In genomic region chr1:35448344-35448801, GRCh38 we compare ENCODE assay signal across 8 cellular contexts.
DNase-seq lines count a peak whose midpoint lies in the region; ATAC-seq and TF ChIP-seq lines count a peak whose summit lies in the region.

No MANE protein-coding gene starts in this region.

- H3K4me1 Mint-ChIP-seq in dendritic cell treated with granulocyte-macrophage colony-stimulating factor and Interleukin-4, amounts not matched to agents 40 ng/mL and 50 ng/mL, for 4 days (ENCODE audit: low read depth): peaks cover 27% of the 10 kb centered on the region

- H3K9me3 Mint-ChIP-seq in dendritic cell treated with granulocyte-macrophage colony-stimulating factor and Interleukin-4, amounts not matched to agents 40 ng/mL and 50 ng/mL, for 4 days: no peaks in the 10 kb centered on the region

- H3K27me3 Mint-ChIP-seq in dendritic cell treated with granulocyte-macrophage colony-stimulating factor and Interleukin-4, amounts not matched to agents 40 ng/mL and 50 ng/mL, for 4 days: no peaks in the 10 kb centered on the region

- H3K27me3 ChIP-seq in mesenchymal stem cell (ENCODE audit: control insufficient read depth in 1 of 2, insufficient read depth in 1 of 2, low read length in 2 of 2): no peaks in the 10 kb centered on the region

- no peak overlapping the region for H3K4me2 ChIP-seq in mesenchymal stem cell (ENCODE audit: low read length, poor library complexity, severe bottlenecking)

- intact Hi-C loops in dendritic cell treated with granulocyte-macrophage colony-stimulating factor and Interleukin-4, amounts not matched to agents 40 ng/mL and 50 ng/mL, for 4 days (cut with micrococcal nuclease): no loop called here

- no peak overlapping the region for H2AK5ac ChIP-seq in mesenchymal stem cell (ENCODE audit: low read length, severe bottlenecking)

- H2BK5ac ChIP-seq in mesenchymal stem cell (ENCODE audit: low read depth, low read length, poor library complexity, severe bottlenecking): no peak overlapping the region

- H3K27ac ChIP-seq in mesenchymal stem cell (ENCODE audit: low read length, poor library complexity, severe bottlenecking): no peak overlapping the region

- no peak overlapping the region for H4K8ac ChIP-seq in mesenchymal stem cell (ENCODE audit: low read length)

- no peaks in the 10 kb centered on the region for H3K4me1 ChIP-seq in mesenchymal stem cell (ENCODE audit: control insufficient read depth, insufficient read depth, low read depth, low read length)

- H3K9ac ChIP-seq in mesenchymal stem cell (ENCODE audit: low read length): peak overlapping the region; percentile 89

- no peak for TF ChIP-seq CTCF in AG10803 (conservative IDR thresholded peaks at IDR 0.05; ENCODE audit: low read length)

- H2BK15ac ChIP-seq in mesenchymal stem cell (ENCODE audit: low read depth, poor library complexity, severe bottlenecking): no peak overlapping the region

- no peak overlapping the region for H3K14ac ChIP-seq in mesenchymal stem cell (ENCODE audit: low read length in 2 of 2)

- 63% methylated on average over 2 of the region's 3 CpGs for whole genome bisulfite sequencing in mesenchymal stem cell

- ATAC-seq in HG03025 (IDR thresholded peaks at IDR 0.05; ENCODE audit: low FRiP score, unreplicated experiment): no peak

- peaks cover 29 to 52% of the 10 kb centered on the region in 2 experiments for H3K36me3 ChIP-seq in mesenchymal stem cell (ENCODE audit: control insufficient read depth in 1 of 2, insufficient read depth in 2 of 2, low read depth in 1 of 2, low read length in 2 of 2)

- peaks cover 31% of the 10 kb centered on the region for H3K36me3 Mint-ChIP-seq in dendritic cell treated with granulocyte-macrophage colony-stimulating factor and Interleukin-4, amounts not matched to agents 40 ng/mL and 50 ng/mL, for 4 days (ENCODE audit: low read depth)

- no peak overlapping the region for H2BK120ac ChIP-seq in mesenchymal stem cell (ENCODE audit: low read depth, low read length)

- peak overlapping the region in 1 of 2 experiments; percentile 11 for H2BK12ac ChIP-seq in mesenchymal stem cell (ENCODE audit: low read length in 2 of 2)

- H3K18ac ChIP-seq in mesenchymal stem cell (ENCODE audit: low read depth in 1 of 2, low read length in 2 of 2): no peak overlapping the region

- no peak overlapping the region for H3K4me3 ChIP-seq in AG10803 (ENCODE audit: low read length)
- H3K4me3 ChIP-seq in mesenchymal stem cell (ENCODE audit: insufficient read depth in 1 of 2, low read depth in 1 of 2, low read length in 2 of 2): peak overlapping the region in 1 of 2 experiments; percentile 49

- H2AFZ ChIP-seq in mesenchymal stem cell (ENCODE audit: low read depth, low read length): no peak overlapping the region

- H3K4ac ChIP-seq in mesenchymal stem cell (ENCODE audit: low read depth in 1 of 2, low read length in 2 of 2): no peak overlapping the region

- H3K79me1 ChIP-seq in mesenchymal stem cell (replicated peaks; ENCODE audit: low read length, poor library complexity, severe bottlenecking): peaks cover 15% of the 10 kb centered on the region

- DNase-seq in AG10803 (ENCODE audit: low read depth) (peak; percentile 96), NCI-H2029 treated with DMSO at 0.1 percent for 48 hours (lab: John Stamatoyannopoulos, UW) (peak; percentile 39), mesenchymal stem cell (peak; percentile 96), NAMALWA (ENCODE audit: low spot score) (no peak), DMS79 (lab: John Stamatoyannopoulos, UW) (no peak), hippocampal formation (lab: John Stamatoyannopoulos, UW) (no peak)

- H3K9me3 ChIP-seq in mesenchymal stem cell (ENCODE audit: control insufficient read depth, low read length): no peaks in the 10 kb centered on the region

- no peak overlapping the region for H3K23ac ChIP-seq in mesenchymal stem cell (ENCODE audit: low read length in 2 of 2)

- H3K27ac Mint-ChIP-seq in dendritic cell treated with granulocyte-macrophage colony-stimulating factor and Interleukin-4, amounts not matched to agents 40 ng/mL and 50 ng/mL, for 4 days: peak overlapping the region; percentile 35

- H4K91ac ChIP-seq in mesenchymal stem cell (ENCODE audit: low read length): no peak overlapping the region

- H3K4me3 Mint-ChIP-seq in dendritic cell treated with granulocyte-macrophage colony-stimulating factor and Interleukin-4, amounts not matched to agents 40 ng/mL and 50 ng/mL, for 4 days: no peak overlapping the region

Comparison
In these comparisons a context has a peak if more than half of its experiments do, and no peak if none do; other contexts are left out.
1. DNase-seq: peak in AG10803 (single experiment), NCI-H2029 treated with DMSO at 0.1 percent for 48 hours (single experiment) and mesenchymal stem cell (single experiment); none in NAMALWA (single experiment), DMS79 (single experiment) and hippocampal formation (0 of 2).